ENCODE assay signal across 1 cellular context in the genomic region with DNA sequence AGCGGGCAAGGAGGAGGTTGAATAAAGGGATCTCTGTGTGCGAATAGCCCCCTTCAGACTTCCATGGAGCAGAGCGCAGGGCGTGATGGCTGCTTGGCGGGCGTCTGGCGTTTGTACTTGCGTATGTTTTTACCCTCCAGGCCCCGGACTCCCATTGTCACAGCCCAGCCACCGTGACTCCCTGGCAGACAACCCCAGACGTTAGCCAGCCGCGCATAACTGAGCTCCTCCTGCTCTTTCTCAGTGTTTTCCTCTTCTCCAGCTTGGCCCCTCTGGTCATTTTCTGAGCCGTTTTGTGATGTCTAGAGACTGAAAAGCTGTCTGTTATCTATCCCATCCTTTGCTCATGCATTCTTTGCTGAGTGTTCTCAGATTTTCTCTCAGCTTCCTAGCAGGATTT.
TF ChIP-seq lines count a peak whose summit lies in the region.

No MANE protein-coding gene starts in this region.

TF ChIP-seq in SK-N-SH, 30 proteins besides CTCF, POLR2A, EP300 and RAD21 (continued from another document):
- TF ChIP-seq, protein P1, sequence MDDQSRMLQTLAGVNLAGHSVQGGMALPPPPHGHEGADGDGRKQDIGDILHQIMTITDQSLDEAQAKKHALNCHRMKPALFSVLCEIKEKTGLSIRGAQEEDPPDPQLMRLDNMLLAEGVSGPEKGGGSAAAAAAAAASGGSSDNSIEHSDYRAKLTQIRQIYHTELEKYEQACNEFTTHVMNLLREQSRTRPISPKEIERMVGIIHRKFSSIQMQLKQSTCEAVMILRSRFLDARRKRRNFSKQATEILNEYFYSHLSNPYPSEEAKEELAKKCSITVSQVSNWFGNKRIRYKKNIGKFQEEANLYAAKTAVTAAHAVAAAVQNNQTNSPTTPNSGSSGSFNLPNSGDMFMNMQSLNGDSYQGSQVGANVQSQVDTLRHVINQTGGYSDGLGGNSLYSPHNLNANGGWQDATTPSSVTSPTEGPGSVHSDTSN (IDR thresholded peaks at IDR 0.05), result no peak
